1 cellular context compared by ENCODE assay signal in the genomic region with DNA sequence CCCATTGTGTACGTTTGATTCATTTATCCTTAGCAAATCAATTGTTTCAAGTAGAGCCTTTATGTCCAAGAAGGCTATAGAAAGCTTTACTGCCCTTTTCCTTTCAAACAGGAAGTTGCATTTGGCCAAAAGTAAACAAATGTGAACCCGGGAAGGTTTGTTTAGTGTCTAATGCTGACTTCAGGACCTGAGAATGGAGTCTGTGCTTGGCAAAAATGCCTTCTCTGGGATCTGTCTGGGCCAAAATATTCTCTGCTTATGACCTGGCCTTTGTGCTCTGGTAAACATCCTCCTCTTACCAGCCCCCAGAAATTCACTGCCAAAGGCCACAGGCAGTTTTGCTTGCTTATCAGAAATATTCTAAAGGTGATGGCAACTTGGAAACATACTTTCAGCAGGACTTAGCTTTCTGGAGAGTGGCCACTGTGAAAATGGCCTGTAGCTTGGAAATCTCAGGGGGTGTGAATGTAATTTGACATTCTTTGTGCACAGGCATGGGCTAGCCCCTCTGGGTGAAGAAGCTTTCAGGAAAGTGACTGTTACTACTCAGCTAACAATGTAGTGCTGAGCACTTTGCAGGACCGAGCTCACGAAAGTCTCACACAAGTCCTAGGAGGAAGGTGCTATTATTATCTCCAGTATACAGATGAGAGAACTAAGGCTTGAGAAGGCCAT.
TF ChIP-seq lines count a peak whose summit lies in the region.

No MANE protein-coding gene starts in this region.

TF ChIP-seq in HepG2, 621 proteins besides CTCF, POLR2A, EP300 and RAD21 (continued from another document):
- TF ChIP-seq, protein P1, sequence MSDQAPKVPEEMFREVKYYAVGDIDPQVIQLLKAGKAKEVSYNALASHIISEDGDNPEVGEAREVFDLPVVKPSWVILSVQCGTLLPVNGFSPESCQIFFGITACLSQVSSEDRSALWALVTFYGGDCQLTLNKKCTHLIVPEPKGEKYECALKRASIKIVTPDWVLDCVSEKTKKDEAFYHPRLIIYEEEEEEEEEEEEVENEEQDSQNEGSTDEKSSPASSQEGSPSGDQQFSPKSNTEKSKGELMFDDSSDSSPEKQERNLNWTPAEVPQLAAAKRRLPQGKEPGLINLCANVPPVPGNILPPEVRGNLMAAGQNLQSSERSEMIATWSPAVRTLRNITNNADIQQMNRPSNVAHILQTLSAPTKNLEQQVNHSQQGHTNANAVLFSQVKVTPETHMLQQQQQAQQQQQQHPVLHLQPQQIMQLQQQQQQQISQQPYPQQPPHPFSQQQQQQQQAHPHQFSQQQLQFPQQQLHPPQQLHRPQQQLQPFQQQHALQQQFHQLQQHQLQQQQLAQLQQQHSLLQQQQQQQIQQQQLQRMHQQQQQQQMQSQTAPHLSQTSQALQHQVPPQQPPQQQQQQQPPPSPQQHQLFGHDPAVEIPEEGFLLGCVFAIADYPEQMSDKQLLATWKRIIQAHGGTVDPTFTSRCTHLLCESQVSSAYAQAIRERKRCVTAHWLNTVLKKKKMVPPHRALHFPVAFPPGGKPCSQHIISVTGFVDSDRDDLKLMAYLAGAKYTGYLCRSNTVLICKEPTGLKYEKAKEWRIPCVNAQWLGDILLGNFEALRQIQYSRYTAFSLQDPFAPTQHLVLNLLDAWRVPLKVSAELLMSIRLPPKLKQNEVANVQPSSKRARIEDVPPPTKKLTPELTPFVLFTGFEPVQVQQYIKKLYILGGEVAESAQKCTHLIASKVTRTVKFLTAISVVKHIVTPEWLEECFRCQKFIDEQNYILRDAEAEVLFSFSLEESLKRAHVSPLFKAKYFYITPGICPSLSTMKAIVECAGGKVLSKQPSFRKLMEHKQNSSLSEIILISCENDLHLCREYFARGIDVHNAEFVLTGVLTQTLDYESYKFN (CRISPR knock-in tag; conservative IDR thresholded peaks at IDR 0.05), result peak; percentile 75
- TF ChIP-seq GABPA (IDR thresholded peaks at IDR 0.05; ENCODE audit: low read depth, low read length) (no peak), GABPA (CRISPR knock-in tag; IDR thresholded peaks at IDR 0.05; ENCODE audit: low read depth) (peak; percentile 86), HNF4A (CRISPR knock-in tag; IDR thresholded peaks at IDR 0.05) (peak; percentile 39; the same call in 1 of the 2 replicates), MATR3 (CRISPR knock-in tag; IDR thresholded peaks at IDR 0.05) (no peak), TEAD2 (CRISPR knock-in tag; IDR thresholded peaks at IDR 0.05) (no peak), PCBP1 (IDR thresholded peaks at IDR 0.05; ENCODE audit: borderline replicate concordance, low read depth, low read length) (no peak), ZNF10 (CRISPR knock-in tag; IDR thresholded peaks at IDR 0.05; ENCODE audit: borderline replicate concordance, low read depth) (no peak), ETV6 (CRISPR knock-in tag; conservative IDR thresholded peaks at IDR 0.05) (no peak), ELF4 (CRISPR knock-in tag; IDR thresholded peaks at IDR 0.05; ENCODE audit: borderline replicate concordance) (peak; percentile 29; the same call in 1 of the 2 replicates)
- TF ChIP-seq, protein P2, sequence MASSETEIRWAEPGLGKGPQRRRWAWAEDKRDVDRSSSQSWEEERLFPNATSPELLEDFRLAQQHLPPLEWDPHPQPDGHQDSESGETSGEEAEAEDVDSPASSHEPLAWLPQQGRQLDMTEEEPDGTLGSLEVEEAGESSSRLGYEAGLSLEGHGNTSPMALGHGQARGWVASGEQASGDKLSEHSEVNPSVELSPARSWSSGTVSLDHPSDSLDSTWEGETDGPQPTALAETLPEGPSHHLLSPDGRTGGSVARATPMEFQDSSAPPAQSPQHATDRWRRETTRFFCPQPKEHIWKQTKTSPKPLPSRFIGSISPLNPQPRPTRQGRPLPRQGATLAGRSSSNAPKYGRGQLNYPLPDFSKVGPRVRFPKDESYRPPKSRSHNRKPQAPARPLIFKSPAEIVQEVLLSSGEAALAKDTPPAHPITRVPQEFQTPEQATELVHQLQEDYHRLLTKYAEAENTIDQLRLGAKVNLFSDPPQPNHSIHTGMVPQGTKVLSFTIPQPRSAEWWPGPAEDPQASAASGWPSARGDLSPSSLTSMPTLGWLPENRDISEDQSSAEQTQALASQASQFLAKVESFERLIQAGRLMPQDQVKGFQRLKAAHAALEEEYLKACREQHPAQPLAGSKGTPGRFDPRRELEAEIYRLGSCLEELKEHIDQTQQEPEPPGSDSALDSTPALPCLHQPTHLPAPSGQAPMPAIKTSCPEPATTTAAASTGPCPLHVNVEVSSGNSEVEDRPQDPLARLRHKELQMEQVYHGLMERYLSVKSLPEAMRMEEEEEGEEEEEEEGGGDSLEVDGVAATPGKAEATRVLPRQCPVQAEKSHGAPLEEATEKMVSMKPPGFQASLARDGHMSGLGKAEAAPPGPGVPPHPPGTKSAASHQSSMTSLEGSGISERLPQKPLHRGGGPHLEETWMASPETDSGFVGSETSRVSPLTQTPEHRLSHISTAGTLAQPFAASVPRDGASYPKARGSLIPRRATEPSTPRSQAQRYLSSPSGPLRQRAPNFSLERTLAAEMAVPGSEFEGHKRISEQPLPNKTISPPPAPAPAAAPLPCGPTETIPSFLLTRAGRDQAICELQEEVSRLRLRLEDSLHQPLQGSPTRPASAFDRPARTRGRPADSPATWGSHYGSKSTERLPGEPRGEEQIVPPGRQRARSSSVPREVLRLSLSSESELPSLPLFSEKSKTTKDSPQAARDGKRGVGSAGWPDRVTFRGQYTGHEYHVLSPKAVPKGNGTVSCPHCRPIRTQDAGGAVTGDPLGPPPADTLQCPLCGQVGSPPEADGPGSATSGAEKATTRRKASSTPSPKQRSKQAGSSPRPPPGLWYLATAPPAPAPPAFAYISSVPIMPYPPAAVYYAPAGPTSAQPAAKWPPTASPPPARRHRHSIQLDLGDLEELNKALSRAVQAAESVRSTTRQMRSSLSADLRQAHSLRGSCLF (CRISPR knock-in tag; IDR thresholded peaks at IDR 0.05; ENCODE audit: borderline replicate concordance), result no peak
- TF ChIP-seq, protein P3, sequence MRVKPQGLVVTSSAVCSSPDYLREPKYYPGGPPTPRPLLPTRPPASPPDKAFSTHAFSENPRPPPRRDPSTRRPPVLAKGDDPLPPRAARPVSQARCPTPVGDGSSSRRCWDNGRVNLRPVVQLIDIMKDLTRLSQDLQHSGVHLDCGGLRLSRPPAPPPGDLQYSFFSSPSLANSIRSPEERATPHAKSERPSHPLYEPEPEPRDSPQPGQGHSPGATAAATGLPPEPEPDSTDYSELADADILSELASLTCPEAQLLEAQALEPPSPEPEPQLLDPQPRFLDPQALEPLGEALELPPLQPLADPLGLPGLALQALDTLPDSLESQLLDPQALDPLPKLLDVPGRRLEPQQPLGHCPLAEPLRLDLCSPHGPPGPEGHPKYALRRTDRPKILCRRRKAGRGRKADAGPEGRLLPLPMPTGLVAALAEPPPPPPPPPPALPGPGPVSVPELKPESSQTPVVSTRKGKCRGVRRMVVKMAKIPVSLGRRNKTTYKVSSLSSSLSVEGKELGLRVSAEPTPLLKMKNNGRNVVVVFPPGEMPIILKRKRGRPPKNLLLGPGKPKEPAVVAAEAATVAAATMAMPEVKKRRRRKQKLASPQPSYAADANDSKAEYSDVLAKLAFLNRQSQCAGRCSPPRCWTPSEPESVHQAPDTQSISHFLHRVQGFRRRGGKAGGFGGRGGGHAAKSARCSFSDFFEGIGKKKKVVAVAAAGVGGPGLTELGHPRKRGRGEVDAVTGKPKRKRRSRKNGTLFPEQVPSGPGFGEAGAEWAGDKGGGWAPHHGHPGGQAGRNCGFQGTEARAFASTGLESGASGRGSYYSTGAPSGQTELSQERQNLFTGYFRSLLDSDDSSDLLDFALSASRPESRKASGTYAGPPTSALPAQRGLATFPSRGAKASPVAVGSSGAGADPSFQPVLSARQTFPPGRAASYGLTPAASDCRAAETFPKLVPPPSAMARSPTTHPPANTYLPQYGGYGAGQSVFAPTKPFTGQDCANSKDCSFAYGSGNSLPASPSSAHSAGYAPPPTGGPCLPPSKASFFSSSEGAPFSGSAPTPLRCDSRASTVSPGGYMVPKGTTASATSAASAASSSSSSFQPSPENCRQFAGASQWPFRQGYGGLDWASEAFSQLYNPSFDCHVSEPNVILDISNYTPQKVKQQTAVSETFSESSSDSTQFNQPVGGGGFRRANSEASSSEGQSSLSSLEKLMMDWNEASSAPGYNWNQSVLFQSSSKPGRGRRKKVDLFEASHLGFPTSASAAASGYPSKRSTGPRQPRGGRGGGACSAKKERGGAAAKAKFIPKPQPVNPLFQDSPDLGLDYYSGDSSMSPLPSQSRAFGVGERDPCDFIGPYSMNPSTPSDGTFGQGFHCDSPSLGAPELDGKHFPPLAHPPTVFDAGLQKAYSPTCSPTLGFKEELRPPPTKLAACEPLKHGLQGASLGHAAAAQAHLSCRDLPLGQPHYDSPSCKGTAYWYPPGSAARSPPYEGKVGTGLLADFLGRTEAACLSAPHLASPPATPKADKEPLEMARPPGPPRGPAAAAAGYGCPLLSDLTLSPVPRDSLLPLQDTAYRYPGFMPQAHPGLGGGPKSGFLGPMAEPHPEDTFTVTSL (CRISPR knock-in tag; IDR thresholded peaks at IDR 0.05; ENCODE audit: borderline replicate concordance), result peak; percentile 88; the same call in 1 of the 2 replicates
- TF ChIP-seq, protein P4, sequence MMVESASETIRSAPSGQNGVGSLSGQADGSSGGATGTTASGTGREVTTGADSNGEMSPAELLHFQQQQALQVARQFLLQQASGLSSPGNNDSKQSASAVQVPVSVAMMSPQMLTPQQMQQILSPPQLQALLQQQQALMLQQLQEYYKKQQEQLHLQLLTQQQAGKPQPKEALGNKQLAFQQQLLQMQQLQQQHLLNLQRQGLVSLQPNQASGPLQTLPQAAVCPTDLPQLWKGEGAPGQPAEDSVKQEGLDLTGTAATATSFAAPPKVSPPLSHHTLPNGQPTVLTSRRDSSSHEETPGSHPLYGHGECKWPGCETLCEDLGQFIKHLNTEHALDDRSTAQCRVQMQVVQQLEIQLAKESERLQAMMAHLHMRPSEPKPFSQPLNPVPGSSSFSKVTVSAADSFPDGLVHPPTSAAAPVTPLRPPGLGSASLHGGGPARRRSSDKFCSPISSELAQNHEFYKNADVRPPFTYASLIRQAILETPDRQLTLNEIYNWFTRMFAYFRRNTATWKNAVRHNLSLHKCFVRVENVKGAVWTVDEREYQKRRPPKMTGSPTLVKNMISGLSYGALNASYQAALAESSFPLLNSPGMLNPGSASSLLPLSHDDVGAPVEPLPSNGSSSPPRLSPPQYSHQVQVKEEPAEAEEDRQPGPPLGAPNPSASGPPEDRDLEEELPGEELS (CRISPR knock-in tag; IDR thresholded peaks at IDR 0.05), result peak; percentile 61
